2 cellular contexts compared by ENCODE assay signal in the genomic region with DNA sequence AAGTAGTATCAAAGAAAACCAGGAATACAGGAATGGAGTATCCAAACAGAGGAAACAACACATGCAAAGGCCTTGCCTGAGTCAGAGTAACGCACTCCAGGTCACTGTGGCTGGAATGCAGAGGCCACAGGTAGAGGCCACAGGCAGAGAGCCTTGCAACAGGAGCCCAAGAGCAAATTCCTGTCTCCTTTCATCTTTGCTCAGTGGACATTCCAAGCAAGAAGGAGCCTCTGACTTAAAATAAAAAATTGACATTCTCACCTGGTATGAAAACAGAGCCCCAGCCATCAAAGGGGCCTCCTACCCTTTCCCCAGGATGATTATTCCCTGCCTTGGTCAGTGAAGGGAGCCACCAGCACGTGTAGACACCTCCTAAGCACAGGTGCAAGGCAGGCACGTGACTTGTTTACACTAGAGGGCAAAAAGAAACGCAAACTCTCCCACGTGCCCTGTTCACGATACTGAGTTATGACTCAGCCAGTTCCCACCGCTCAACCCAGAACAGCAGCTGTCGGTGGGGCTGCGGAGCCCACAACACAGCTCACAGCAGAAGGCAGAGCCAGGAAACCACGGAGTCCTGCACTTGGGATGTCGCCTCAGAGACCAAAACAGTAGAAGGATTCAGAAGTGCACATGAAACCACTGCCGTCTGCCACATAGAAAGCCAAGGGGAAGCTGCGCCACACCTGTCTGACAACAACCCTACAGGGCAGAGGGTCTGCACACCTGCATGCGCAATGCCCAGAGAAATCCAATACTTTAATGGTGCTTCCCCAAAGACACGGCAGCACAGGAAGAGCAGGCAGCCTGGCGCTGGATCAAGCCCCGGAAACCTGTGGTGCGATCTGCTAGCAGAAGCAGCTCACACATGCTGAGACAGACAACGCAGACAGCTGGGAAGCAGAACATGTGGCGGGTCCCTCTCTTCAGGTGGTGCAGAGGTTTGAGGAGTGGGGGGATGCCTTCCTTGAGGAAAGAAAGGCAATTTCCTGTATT.
TF ChIP-seq lines count a peak whose summit lies in the region.

No MANE protein-coding gene starts in this region.

TF ChIP-seq in HCT116, 20 proteins besides CTCF, POLR2A, EP300 and RAD21:
- TF ChIP-seq SP1 (IDR thresholded peaks at IDR 0.05; ENCODE audit: low read depth): peak; percentile 67
- TF ChIP-seq SRF (IDR thresholded peaks at IDR 0.05; ENCODE audit: low read depth): 0 out of 2 replicates have a peak, but pooled peaks have one; percentile 22
- peak; percentile 63 for TF ChIP-seq CBX3 (IDR thresholded peaks at IDR 0.05; ENCODE audit: low read depth)
- TF ChIP-seq CEBPB (IDR thresholded peaks at IDR 0.05; ENCODE audit: low read depth): peak; percentile 6; the same call in 1 of the 2 replicates
- no peak for TF ChIP-seq EZH2 (IDR thresholded peaks at IDR 0.05)
- TF ChIP-seq, protein P1, sequence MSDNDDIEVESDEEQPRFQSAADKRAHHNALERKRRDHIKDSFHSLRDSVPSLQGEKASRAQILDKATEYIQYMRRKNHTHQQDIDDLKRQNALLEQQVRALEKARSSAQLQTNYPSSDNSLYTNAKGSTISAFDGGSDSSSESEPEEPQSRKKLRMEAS (IDR thresholded peaks at IDR 0.05): peak; percentile 96
- peak; percentile 42; the same call in 1 of the 2 replicates for TF ChIP-seq SIN3A (IDR thresholded peaks at IDR 0.05; ENCODE audit: low read depth)
- peak; percentile 59 for TF ChIP-seq JUND (IDR thresholded peaks at IDR 0.05)
- TF ChIP-seq, protein P2, sequence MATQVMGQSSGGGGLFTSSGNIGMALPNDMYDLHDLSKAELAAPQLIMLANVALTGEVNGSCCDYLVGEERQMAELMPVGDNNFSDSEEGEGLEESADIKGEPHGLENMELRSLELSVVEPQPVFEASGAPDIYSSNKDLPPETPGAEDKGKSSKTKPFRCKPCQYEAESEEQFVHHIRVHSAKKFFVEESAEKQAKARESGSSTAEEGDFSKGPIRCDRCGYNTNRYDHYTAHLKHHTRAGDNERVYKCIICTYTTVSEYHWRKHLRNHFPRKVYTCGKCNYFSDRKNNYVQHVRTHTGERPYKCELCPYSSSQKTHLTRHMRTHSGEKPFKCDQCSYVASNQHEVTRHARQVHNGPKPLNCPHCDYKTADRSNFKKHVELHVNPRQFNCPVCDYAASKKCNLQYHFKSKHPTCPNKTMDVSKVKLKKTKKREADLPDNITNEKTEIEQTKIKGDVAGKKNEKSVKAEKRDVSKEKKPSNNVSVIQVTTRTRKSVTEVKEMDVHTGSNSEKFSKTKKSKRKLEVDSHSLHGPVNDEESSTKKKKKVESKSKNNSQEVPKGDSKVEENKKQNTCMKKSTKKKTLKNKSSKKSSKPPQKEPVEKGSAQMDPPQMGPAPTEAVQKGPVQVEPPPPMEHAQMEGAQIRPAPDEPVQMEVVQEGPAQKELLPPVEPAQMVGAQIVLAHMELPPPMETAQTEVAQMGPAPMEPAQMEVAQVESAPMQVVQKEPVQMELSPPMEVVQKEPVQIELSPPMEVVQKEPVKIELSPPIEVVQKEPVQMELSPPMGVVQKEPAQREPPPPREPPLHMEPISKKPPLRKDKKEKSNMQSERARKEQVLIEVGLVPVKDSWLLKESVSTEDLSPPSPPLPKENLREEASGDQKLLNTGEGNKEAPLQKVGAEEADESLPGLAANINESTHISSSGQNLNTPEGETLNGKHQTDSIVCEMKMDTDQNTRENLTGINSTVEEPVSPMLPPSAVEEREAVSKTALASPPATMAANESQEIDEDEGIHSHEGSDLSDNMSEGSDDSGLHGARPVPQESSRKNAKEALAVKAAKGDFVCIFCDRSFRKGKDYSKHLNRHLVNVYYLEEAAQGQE (IDR thresholded peaks at IDR 0.05; ENCODE audit: low read depth): no peak

TF ChIP-seq in GM12878, 131 proteins besides CTCF, POLR2A, EP300 and RAD21 (continues in another document):
- TF ChIP-seq RCOR1 (conservative IDR thresholded peaks at IDR 0.05; ENCODE audit: low read depth, low read length) (no peak), MYB (IDR thresholded peaks at IDR 0.05; ENCODE audit: borderline replicate concordance, low read depth, low read length) (no peak), KDM1A (IDR thresholded peaks at IDR 0.05; ENCODE audit: borderline replicate concordance) (no peak), BACH1 (IDR thresholded peaks at IDR 0.05; ENCODE audit: borderline replicate concordance) (peak; percentile 98), MEF2B (IDR thresholded peaks at IDR 0.05; ENCODE audit: partially characterized antibody, poor library complexity, severe bottlenecking) (peak; percentile 88), MXI1 (IDR thresholded peaks at IDR 0.05; ENCODE audit: low read depth, low read length) (peak; percentile 85), CREB1 (IDR thresholded peaks at IDR 0.05; ENCODE audit: low read depth) (0 out of 2 replicates have a peak, but pooled peaks have one; percentile 9), LARP7 (IDR thresholded peaks at IDR 0.05) (no peak), DPF2 (IDR thresholded peaks at IDR 0.05) (peak; percentile 83), SMC3 (IDR thresholded peaks at IDR 0.05; ENCODE audit: borderline replicate concordance, low read length) (0 out of 2 replicates have a peak, but pooled peaks have one; percentile 3), NR2F1 (conservative IDR thresholded peaks at IDR 0.05) (peak; percentile 41; the same call in 1 of the 2 replicates), CREM (IDR thresholded peaks at IDR 0.05; ENCODE audit: low read depth) (no peak), NR2C1 (IDR thresholded peaks at IDR 0.05) (no peak), HCFC1 (IDR thresholded peaks at IDR 0.05; ENCODE audit: low read length) (no peak), POU2F2 (IDR thresholded peaks at IDR 0.05; ENCODE audit: borderline replicate concordance, low read depth, low read length) (no peak), BCL11A (IDR thresholded peaks at IDR 0.05; ENCODE audit: low read depth, low read length) (peak; percentile 55; the same call in 1 of the 2 replicates), BHLHE40 (IDR thresholded peaks at IDR 0.05; ENCODE audit: borderline replicate concordance in 1 of 2, low read depth in 2 of 2, low read length in 1 of 2) (peak; percentile 99 to 100), PAX5 (IDR thresholded peaks at IDR 0.05; ENCODE audit: borderline replicate concordance, low read depth, low read length) (peak; percentile 76; the same call in 1 of the 2 replicates), RAD51 (IDR thresholded peaks at IDR 0.05) (peak; percentile 98), SMAD5 (IDR thresholded peaks at IDR 0.05; ENCODE audit: low read depth) (no peak)
- TF ChIP-seq, protein P3, sequence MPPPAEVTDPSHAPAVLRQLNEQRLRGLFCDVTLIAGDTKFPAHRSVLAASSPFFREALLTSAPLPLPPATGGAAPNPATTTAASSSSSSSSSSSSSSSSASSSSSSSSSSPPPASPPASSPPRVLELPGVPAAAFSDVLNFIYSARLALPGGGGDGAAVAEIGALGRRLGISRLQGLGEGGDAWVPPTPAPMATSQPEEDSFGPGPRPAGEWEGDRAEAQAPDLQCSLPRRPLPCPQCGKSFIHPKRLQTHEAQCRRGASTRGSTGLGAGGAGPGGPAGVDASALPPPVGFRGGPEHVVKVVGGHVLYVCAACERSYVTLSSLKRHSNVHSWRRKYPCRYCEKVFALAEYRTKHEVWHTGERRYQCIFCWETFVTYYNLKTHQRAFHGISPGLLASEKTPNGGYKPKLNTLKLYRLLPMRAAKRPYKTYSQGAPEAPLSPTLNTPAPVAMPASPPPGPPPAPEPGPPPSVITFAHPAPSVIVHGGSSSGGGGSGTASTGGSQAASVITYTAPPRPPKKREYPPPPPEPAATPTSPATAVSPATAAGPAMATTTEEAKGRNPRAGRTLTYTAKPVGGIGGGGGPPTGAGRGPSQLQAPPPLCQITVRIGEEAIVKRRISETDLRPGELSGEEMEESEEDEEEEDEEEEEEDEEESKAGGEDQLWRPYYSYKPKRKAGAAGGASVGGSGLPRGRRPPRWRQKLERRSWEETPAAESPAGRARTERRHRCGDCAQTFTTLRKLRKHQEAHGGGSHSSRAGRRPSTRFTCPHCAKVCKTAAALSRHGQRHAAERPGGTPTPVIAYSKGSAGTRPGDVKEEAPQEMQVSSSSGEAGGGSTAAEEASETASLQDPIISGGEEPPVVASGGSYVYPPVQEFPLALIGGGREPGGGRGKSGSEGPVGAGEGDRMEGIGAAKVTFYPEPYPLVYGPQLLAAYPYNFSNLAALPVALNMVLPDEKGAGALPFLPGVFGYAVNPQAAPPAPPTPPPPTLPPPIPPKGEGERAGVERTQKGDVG (CRISPR knock-in tag; IDR thresholded peaks at IDR 0.05): peak; percentile 64; the same call in 1 of the 2 replicates
- TF ChIP-seq, protein P4, sequence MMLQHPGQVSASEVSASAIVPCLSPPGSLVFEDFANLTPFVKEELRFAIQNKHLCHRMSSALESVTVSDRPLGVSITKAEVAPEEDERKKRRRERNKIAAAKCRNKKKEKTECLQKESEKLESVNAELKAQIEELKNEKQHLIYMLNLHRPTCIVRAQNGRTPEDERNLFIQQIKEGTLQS (IDR thresholded peaks at IDR 0.05; ENCODE audit: borderline replicate concordance, extremely low read depth, low read depth, low read length): peak; percentile 75; the same call in 1 of the 2 replicates
- TF ChIP-seq, protein P5, sequence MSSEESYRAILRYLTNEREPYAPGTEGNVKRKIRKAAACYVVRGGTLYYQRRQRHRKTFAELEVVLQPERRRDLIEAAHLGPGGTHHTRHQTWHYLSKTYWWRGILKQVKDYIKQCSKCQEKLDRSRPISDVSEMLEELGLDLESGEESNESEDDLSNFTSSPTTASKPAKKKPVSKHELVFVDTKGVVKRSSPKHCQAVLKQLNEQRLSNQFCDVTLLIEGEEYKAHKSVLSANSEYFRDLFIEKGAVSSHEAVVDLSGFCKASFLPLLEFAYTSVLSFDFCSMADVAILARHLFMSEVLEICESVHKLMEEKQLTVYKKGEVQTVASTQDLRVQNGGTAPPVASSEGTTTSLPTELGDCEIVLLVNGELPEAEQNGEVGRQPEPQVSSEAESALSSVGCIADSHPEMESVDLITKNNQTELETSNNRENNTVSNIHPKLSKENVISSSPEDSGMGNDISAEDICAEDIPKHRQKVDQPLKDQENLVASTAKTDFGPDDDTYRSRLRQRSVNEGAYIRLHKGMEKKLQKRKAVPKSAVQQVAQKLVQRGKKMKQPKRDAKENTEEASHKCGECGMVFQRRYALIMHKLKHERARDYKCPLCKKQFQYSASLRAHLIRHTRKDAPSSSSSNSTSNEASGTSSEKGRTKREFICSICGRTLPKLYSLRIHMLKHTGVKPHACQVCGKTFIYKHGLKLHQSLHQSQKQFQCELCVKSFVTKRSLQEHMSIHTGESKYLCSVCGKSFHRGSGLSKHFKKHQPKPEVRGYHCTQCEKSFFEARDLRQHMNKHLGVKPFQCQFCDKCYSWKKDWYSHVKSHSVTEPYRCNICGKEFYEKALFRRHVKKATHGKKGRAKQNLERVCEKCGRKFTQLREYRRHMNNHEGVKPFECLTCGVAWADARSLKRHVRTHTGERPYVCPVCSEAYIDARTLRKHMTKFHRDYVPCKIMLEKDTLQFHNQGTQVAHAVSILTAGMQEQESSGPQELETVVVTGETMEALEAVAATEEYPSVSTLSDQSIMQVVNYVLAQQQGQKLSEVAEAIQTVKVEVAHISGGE (CRISPR knock-in tag; IDR thresholded peaks at IDR 0.05): 0 out of 2 replicates have a peak, but pooled peaks have one; percentile 22
- TF ChIP-seq, protein P6, sequence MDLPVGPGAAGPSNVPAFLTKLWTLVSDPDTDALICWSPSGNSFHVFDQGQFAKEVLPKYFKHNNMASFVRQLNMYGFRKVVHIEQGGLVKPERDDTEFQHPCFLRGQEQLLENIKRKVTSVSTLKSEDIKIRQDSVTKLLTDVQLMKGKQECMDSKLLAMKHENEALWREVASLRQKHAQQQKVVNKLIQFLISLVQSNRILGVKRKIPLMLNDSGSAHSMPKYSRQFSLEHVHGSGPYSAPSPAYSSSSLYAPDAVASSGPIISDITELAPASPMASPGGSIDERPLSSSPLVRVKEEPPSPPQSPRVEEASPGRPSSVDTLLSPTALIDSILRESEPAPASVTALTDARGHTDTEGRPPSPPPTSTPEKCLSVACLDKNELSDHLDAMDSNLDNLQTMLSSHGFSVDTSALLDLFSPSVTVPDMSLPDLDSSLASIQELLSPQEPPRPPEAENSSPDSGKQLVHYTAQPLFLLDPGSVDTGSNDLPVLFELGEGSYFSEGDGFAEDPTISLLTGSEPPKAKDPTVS (IDR thresholded peaks at IDR 0.05; ENCODE audit: low read depth, low read length): no peak
- TF ChIP-seq, protein P7, sequence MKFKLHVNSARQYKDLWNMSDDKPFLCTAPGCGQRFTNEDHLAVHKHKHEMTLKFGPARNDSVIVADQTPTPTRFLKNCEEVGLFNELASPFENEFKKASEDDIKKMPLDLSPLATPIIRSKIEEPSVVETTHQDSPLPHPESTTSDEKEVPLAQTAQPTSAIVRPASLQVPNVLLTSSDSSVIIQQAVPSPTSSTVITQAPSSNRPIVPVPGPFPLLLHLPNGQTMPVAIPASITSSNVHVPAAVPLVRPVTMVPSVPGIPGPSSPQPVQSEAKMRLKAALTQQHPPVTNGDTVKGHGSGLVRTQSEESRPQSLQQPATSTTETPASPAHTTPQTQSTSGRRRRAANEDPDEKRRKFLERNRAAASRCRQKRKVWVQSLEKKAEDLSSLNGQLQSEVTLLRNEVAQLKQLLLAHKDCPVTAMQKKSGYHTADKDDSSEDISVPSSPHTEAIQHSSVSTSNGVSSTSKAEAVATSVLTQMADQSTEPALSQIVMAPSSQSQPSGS (IDR thresholded peaks at IDR 0.05; ENCODE audit: low read length): peak; percentile 66
- TF ChIP-seq, protein P8, sequence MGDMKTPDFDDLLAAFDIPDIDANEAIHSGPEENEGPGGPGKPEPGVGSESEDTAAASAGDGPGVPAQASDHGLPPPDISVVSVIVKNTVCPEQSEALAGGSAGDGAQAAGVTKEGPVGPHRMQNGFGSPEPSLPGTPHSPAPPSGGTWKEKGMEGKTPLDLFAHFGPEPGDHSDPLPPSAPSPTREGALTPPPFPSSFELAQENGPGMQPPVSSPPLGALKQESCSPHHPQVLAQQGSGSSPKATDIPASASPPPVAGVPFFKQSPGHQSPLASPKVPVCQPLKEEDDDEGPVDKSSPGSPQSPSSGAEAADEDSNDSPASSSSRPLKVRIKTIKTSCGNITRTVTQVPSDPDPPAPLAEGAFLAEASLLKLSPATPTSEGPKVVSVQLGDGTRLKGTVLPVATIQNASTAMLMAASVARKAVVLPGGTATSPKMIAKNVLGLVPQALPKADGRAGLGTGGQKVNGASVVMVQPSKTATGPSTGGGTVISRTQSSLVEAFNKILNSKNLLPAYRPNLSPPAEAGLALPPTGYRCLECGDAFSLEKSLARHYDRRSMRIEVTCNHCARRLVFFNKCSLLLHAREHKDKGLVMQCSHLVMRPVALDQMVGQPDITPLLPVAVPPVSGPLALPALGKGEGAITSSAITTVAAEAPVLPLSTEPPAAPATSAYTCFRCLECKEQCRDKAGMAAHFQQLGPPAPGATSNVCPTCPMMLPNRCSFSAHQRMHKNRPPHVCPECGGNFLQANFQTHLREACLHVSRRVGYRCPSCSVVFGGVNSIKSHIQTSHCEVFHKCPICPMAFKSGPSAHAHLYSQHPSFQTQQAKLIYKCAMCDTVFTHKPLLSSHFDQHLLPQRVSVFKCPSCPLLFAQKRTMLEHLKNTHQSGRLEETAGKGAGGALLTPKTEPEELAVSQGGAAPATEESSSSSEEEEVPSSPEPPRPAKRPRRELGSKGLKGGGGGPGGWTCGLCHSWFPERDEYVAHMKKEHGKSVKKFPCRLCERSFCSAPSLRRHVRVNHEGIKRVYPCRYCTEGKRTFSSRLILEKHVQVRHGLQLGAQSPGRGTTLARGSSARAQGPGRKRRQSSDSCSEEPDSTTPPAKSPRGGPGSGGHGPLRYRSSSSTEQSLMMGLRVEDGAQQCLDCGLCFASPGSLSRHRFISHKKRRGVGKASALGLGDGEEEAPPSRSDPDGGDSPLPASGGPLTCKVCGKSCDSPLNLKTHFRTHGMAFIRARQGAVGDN (IDR thresholded peaks at IDR 0.05): peak; percentile 92
- TF ChIP-seq, protein P9, sequence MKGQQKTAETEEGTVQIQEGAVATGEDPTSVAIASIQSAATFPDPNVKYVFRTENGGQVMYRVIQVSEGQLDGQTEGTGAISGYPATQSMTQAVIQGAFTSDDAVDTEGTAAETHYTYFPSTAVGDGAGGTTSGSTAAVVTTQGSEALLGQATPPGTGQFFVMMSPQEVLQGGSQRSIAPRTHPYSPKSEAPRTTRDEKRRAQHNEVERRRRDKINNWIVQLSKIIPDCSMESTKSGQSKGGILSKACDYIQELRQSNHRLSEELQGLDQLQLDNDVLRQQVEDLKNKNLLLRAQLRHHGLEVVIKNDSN (IDR thresholded peaks at IDR 0.05; ENCODE audit: borderline replicate concordance, extremely low read length, insufficient read depth, low read depth, low read length): peak; percentile 91
